ENCODE assay signal across 31 cellular contexts in genomic region chrX:68711845-68712244, GRCh38.
"Had no signal": no experiment of that assay in that cellular context is flagged by ENCODE, and none has a peak within 500 bp of the region (broad histone marks: within the 10 kb centered on the region; RNA-seq: fewer than 3 reads in every experiment).

No MANE protein-coding gene starts in this region.

- H3K4me1 Mint-ChIP-seq: naive thymus-derived CD4-positive, alpha-beta T cell; natural killer cell; neural crest cell; stimulated activated memory B cell treated with anti-CD40 and anti-IgM and Interleukin-4, amounts not matched to agents 10 μg/mL and 1 μg/mL and 100 μg/mL, for 72 hours; stimulated activated naive CD8-positive, alpha-beta T cell treated with anti-CD3 and anti-CD28 coated beads, Interleukin-15, amount 100 ng/mL, for 72 hours had no signal

- H3K27ac ChIP-seq: neutrophil, ovary, parathyroid adenoma, psoas muscle, right lobe of liver, sigmoid colon, suprapubic skin, testis, tibial artery, transverse colon, upper lobe of right lung, uterus had no signal

- H3K9me3 ChIP-seq: neutrophil, ovary, psoas muscle, right lobe of liver, sigmoid colon, suprapubic skin, testis, tibial artery, transverse colon, upper lobe of right lung, uterus had no signal

- H3K36me3 ChIP-seq: ovary, sigmoid colon, suprapubic skin, tibial artery, transverse colon, upper lobe of right lung, uterus had no signal

- H3K27me3 ChIP-seq: neutrophil, ovary, right lobe of liver, sigmoid colon, suprapubic skin, testis, tibial artery, transverse colon, upper lobe of right lung, uterus had no signal

- H3K9me3 Mint-ChIP-seq: naive thymus-derived CD4-positive, alpha-beta T cell; natural killer cell; neural crest cell; stimulated activated memory B cell treated with anti-CD40 and anti-IgM and Interleukin-4, amounts not matched to agents 10 μg/mL and 1 μg/mL and 100 μg/mL, for 72 hours; stimulated activated naive CD8-positive, alpha-beta T cell treated with anti-CD3 and anti-CD28 coated beads, Interleukin-15, amount 100 ng/mL, for 72 hours; type B pancreatic cell had no signal

- DNase-seq: naive thymus-derived CD4-positive, alpha-beta T cell; natural killer cell; nephron progenitor cell; nucleus accumbens; ovary; right cardiac atrium; right lobe of liver; sigmoid colon; small intestine; stimulated activated CD4-positive, alpha-beta T cell treated with anti-CD3 and anti-CD28 coated beads, Interleukin-12 subunit alpha, Interleukin-12 subunit beta, amount 100 ng/mL, for 4 hours; stimulated activated CD4-positive, alpha-beta T cell treated with anti-CD3 and anti-CD28 coated beads, Interleukin-1b, Interleukin-23, amount 100 ng/mL, for 48 hours; stimulated activated CD4-positive, alpha-beta T cell treated with anti-CD3 and anti-CD28 coated beads, Interleukin-4, amount 100 ng/mL, for 1 hour; stimulated activated CD4-positive, alpha-beta T cell treated with anti-CD3 and anti-CD28 coated beads, Interleukin-4, amount 100 ng/mL, for 4 hours; stimulated activated CD8-positive, alpha-beta memory T cell treated with anti-CD3 and anti-CD28 coated beads, Interleukin-4, amount 100 ng/mL, for 48 hours; stimulated activated naive CD4-positive, alpha-beta T cell; stimulated activated naive CD8-positive, alpha-beta T cell treated with anti-CD3 and anti-CD28 coated beads, Interleukin-15, amount 100 ng/mL, for 72 hours; stimulated activated naive CD8-positive, alpha-beta T cell treated with anti-CD3 and anti-CD28 coated beads, Interleukin-15, Interleukin-2, amounts not matched to agents 100 U/mL and 50 U/mL, for 24 hours; substantia nigra; testis; tibial artery; transverse colon; upper lobe of right lung; uterus had no signal

- H3K27me3 Mint-ChIP-seq: naive thymus-derived CD4-positive, alpha-beta T cell; progenitor cell of endocrine pancreas; stimulated activated memory B cell treated with anti-CD40 and anti-IgM and Interleukin-4, amounts not matched to agents 10 μg/mL and 1 μg/mL and 100 μg/mL, for 72 hours; stimulated activated naive CD8-positive, alpha-beta T cell treated with anti-CD3 and anti-CD28 coated beads, Interleukin-15, amount 100 ng/mL, for 72 hours; type B pancreatic cell had no signal

- H3K4me3 Mint-ChIP-seq: naive thymus-derived CD4-positive, alpha-beta T cell; natural killer cell; nephron progenitor cell; neural crest cell; stimulated activated memory B cell treated with anti-CD40 and anti-IgM and Interleukin-4, amounts not matched to agents 10 μg/mL and 1 μg/mL and 100 μg/mL, for 72 hours; stimulated activated naive CD8-positive, alpha-beta T cell treated with anti-CD3 and anti-CD28 coated beads, Interleukin-15, amount 100 ng/mL, for 72 hours; type B pancreatic cell had no signal

- H3K27ac Mint-ChIP-seq: naive thymus-derived CD4-positive, alpha-beta T cell; natural killer cell; nephron progenitor cell; progenitor cell of endocrine pancreas; stimulated activated memory B cell treated with anti-CD40 and anti-IgM and Interleukin-4, amounts not matched to agents 10 μg/mL and 1 μg/mL and 100 μg/mL, for 72 hours; stimulated activated naive CD8-positive, alpha-beta T cell treated with anti-CD3 and anti-CD28 coated beads, Interleukin-15, amount 100 ng/mL, for 72 hours; type B pancreatic cell had no signal

- H3K36me3 Mint-ChIP-seq: natural killer cell; stimulated activated memory B cell treated with anti-CD40 and anti-IgM and Interleukin-4, amounts not matched to agents 10 μg/mL and 1 μg/mL and 100 μg/mL, for 72 hours; type B pancreatic cell had no signal

- ATAC-seq: naive thymus-derived CD4-positive, alpha-beta T cell; natural killer cell; stimulated activated memory B cell treated with anti-CD40 and anti-IgM and Interleukin-4, amounts not matched to agents 10 μg/mL and 1 μg/mL and 100 μg/mL, for 72 hours; stimulated activated naive CD8-positive, alpha-beta T cell treated with anti-CD3 and anti-CD28 coated beads, Interleukin-15, Interleukin-2, amounts not matched to agents 100 U/mL and 50 U/mL, for 24 hours; upper lobe of right lung had no signal

- H3K4me3 ChIP-seq: ovary, psoas muscle, right lobe of liver, sigmoid colon, suprapubic skin, testis, tibial artery, transverse colon, upper lobe of right lung, uterus had no signal

- H3K4me1 ChIP-seq: parathyroid adenoma, right lobe of liver, sigmoid colon, suprapubic skin, testis, tibial artery, transverse colon, upper lobe of right lung, uterus had no signal
